ENCODE assay signal across 15 cellular contexts in the genomic region with DNA sequence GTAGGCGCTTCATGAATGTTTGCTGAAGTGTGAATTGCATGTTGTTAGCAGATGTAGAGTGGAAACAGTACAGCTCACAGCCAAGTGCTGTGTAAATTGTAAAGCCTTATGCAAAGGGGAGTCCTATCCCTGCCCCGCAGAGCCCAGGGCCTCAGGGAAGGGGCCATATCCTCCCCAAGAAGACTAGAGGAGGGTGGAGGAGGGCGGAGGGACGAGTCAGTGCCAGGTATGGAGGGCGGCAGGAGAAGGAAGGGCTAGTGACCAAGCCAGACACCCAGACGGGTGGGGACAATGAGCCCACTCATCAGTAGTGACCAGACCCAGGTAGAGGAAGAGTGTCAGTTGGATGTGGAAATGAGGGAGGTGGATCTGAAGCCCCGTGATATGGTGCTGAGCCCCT. TPM values are rescaled to one million over a fixed set of nuclear protein-coding genes. Genes with fewer than 3 reads are reported as not detected.
DNase-seq lines count a peak whose midpoint lies in the region; TF ChIP-seq lines count a peak whose summit lies in the region.
"Had no signal": no experiment of that assay in that cellular context is flagged by ENCODE, and none has a peak within 500 bp of the region (broad histone marks: within the 10 kb centered on the region; RNA-seq: fewer than 3 reads in every experiment).

No MANE protein-coding gene starts in this region.

- no peaks in the 10 kb centered on the region for H3K27me3 Mint-ChIP-seq in dendritic cell treated with granulocyte-macrophage colony-stimulating factor and Interleukin-4, amounts not matched to agents 40 ng/mL and 50 ng/mL, for 4 days

- H3K36me3 ChIP-seq in KMS-11 (ENCODE audit: insufficient read depth) (no peaks in the 10 kb centered on the region), neuronal stem cell (replicated peaks in 1 of 2; ENCODE audit: control insufficient read depth in 2 of 2, insufficient read depth in 2 of 2, low read length in 2 of 2) (peaks cover 4 to 17% of the 10 kb centered on the region in 2 donors), A673 (ENCODE audit: insufficient read depth, low read length, poor library complexity, severe bottlenecking) (no peaks in the 10 kb centered on the region)
- H3K36me3 ChIP-seq: thoracic aorta had no signal

- H3K18ac ChIP-seq in neuronal stem cell (ENCODE audit: low read length): peak overlapping the region; percentile 36

- H3K27ac Mint-ChIP-seq in dendritic cell treated with granulocyte-macrophage colony-stimulating factor and Interleukin-4, amounts not matched to agents 40 ng/mL and 50 ng/mL, for 4 days: peak overlapping the region; percentile 72

- no peak overlapping the region for H3K4ac ChIP-seq in neuronal stem cell (ENCODE audit: low read length)

- H3K23ac ChIP-seq in neuronal stem cell (ENCODE audit: low read depth, low read length, poor library complexity): no peak overlapping the region

- H3K9me3 ChIP-seq in neuronal stem cell (replicated peaks in 1 of 2; ENCODE audit: control insufficient read depth in 2 of 2, insufficient read depth in 1 of 2, low read depth in 1 of 2, low read length in 2 of 2) (no peaks in the 10 kb centered on the region), A673 (ENCODE audit: low read depth, low read length, poor library complexity, severe bottlenecking) (no peaks in the 10 kb centered on the region)
- H3K9me3 ChIP-seq: thoracic aorta had no signal

- H2AFZ ChIP-seq in KMS-11 (ENCODE audit: low read depth) (peak overlapping the region; percentile 24; the same call in 1 of the 2 replicates), neuronal stem cell (ENCODE audit: low read length) (no peak overlapping the region)

- no CpG with 5 or more reads among the region's 7 CpGs for WGBS in neuronal stem cell (ENCODE audit: extremely low coverage in 2 of 2, insufficient read length in 2 of 2, insufficient replicate concordance in 1 of 2), 2 donors

- H3K27me3 ChIP-seq in KMS-11 (ENCODE audit: insufficient read depth, low read depth): no peaks in the 10 kb centered on the region
- H3K27me3 ChIP-seq in neuronal stem cell (ENCODE audit: control insufficient read depth in 3 of 3, insufficient read depth in 3 of 3, low read depth in 1 of 3, low read length in 3 of 3): no peaks in the 10 kb centered on the region
- H3K27me3 ChIP-seq in A673 (replicated peaks; ENCODE audit: insufficient read depth, low read depth, low read length, poor library complexity): no peaks in the 10 kb centered on the region

- H3K4me3 Mint-ChIP-seq in dendritic cell treated with granulocyte-macrophage colony-stimulating factor and Interleukin-4, amounts not matched to agents 40 ng/mL and 50 ng/mL, for 4 days: no peak overlapping the region

- POLR2A ChIA-PET in A673 (lab: Charles Lee; ENCODE audit: low non-redundant PET): interaction anchor here (0.6 kb wide), 1 partner anchor 65 kb away, joined by 3 read pairs; no protein-coding TSS in a partner anchor

- no peaks in the 10 kb centered on the region for H4K20me1 ChIP-seq in KMS-11 (ENCODE audit: insufficient read depth)

- H3K4me1 Mint-ChIP-seq in dendritic cell treated with granulocyte-macrophage colony-stimulating factor and Interleukin-4, amounts not matched to agents 40 ng/mL and 50 ng/mL, for 4 days (ENCODE audit: low read depth): peaks cover 70% of the 10 kb centered on the region

- DNase-seq in neuronal stem cell (ENCODE audit: low spot score): no peak
- no peak for DNase-seq in A673 (ENCODE audit: low spot score)
- DNase-seq in activated CD4-positive, alpha-beta T cell treated with anti-CD3 and anti-CD28 coated beads, Interleukin-2, amount 50 U/mL, for 4 hours: no peak
- DNase-seq in COLO668 (lab: John Stamatoyannopoulos, UW; ENCODE audit: unreplicated experiment): no peak
- no peak for DNase-seq in activated CD4-positive, alpha-beta T cell treated with anti-CD3 and anti-CD28 coated beads for 48 hours
- DNase-seq: activated naive CD4-positive, alpha-beta T cell; central memory CD4-positive, alpha-beta T cell; DND-41; hippocampal formation; NCI-H1417 treated with DMSO at 0.1 percent for 48 hours; nucleus accumbens had no signal

- intact Hi-C loops in dendritic cell treated with granulocyte-macrophage colony-stimulating factor and Interleukin-4, amounts not matched to agents 40 ng/mL and 50 ng/mL, for 4 days (cut with micrococcal nuclease): no loop called here
- intact Hi-C loops in A673 (cut with micrococcal nuclease; ENCODE audit: unreplicated experiment): no loop called here

- H3K9ac ChIP-seq in KMS-11: peak overlapping the region; percentile 51; the same call in 1 of the 2 replicates
- H3K9ac ChIP-seq in neuronal stem cell (ENCODE audit: low read depth, low read length, poor library complexity): no peak overlapping the region

- no peak overlapping the region for H2BK12ac ChIP-seq in neuronal stem cell (ENCODE audit: low read length)

- H4K91ac ChIP-seq in neuronal stem cell (ENCODE audit: low read depth, low read length, poor library complexity): no peak overlapping the region

- no peak overlapping the region for H4K8ac ChIP-seq in neuronal stem cell (ENCODE audit: low read depth, low read length)

- H3K27ac ChIP-seq in 22Rv1 (peak overlapping the region; percentile 70), KMS-11 (peak overlapping the region; percentile 85), neuronal stem cell (replicated peaks; ENCODE audit: low read length) (no peak overlapping the region), A673 (ENCODE audit: low read depth, low read length, poor library complexity, severe bottlenecking) (no peak overlapping the region)
- H3K27ac ChIP-seq: thoracic aorta had no signal

- H3K9me3 Mint-ChIP-seq in dendritic cell treated with granulocyte-macrophage colony-stimulating factor and Interleukin-4, amounts not matched to agents 40 ng/mL and 50 ng/mL, for 4 days: no peaks in the 10 kb centered on the region

- no peak overlapping the region for H2BK15ac ChIP-seq in neuronal stem cell (ENCODE audit: low read length)

- H2BK120ac ChIP-seq in neuronal stem cell (ENCODE audit: low read depth, low read length): no peak overlapping the region

- H3K4me2 ChIP-seq in KMS-11: peak overlapping the region; percentile 81
- H3K4me2 ChIP-seq in neuronal stem cell (ENCODE audit: insufficient read depth, low read length, poor library complexity, severe bottlenecking): no peak overlapping the region

- H3K36me3 Mint-ChIP-seq in dendritic cell treated with granulocyte-macrophage colony-stimulating factor and Interleukin-4, amounts not matched to agents 40 ng/mL and 50 ng/mL, for 4 days (ENCODE audit: low read depth): peaks cover 85% of the 10 kb centered on the region

- peaks cover 8% of the 10 kb centered on the region; the same call in 1 of the 2 replicates for H3K79me2 ChIP-seq in KMS-11 (ENCODE audit: insufficient read depth, low read depth)

- H3K14ac ChIP-seq in neuronal stem cell (ENCODE audit: low read length): no peak overlapping the region

- peak overlapping the region; percentile 95 for H2BK5ac ChIP-seq in neuronal stem cell (ENCODE audit: low read length)

- BruUV-seq in A673 (replicated peaks; lab: Mats Ljungman, UMichigan): no TSS peak

- H3K4me1 ChIP-seq in KMS-11 (ENCODE audit: low read depth, poor library complexity, severe bottlenecking) (peaks cover 38% of the 10 kb centered on the region), neuronal stem cell (ENCODE audit: control insufficient read depth in 2 of 2, insufficient read depth in 1 of 2, low read depth in 1 of 2, low read length in 2 of 2) (peaks cover 19 to 32% of the 10 kb centered on the region in 2 donors), A673 (ENCODE audit: insufficient read depth, low read length, poor library complexity, severe bottlenecking) (no peaks in the 10 kb centered on the region)

- CTCF ChIA-PET in A673 (lab: Charles Lee): no interaction called here

- H3K4me3 ChIP-seq in KMS-11 (IDR thresholded peaks at IDR 0.05; ENCODE audit: insufficient read depth, low read depth, low read length) (no peak overlapping the region), neuronal stem cell (ENCODE audit: low read length in 2 of 2) (no peak overlapping the region), A673 (ENCODE audit: low read depth, low read length, poor library complexity, severe bottlenecking) (no peak overlapping the region)
- H3K4me3 ChIP-seq: thoracic aorta had no signal

- peak overlapping the region; percentile 14 for H2AK5ac ChIP-seq in neuronal stem cell (ENCODE audit: low read depth, low read length)

- TF ChIP-seq CTCF in 22Rv1 (IDR thresholded peaks at IDR 0.05): no peak
- no peak for TF ChIP-seq CTCF in KMS-11 (conservative IDR thresholded peaks at IDR 0.05; ENCODE audit: low read depth, low read length)
- TF ChIP-seq CTCF in A673 (conservative IDR thresholded peaks at IDR 0.05; ENCODE audit: low read depth, low read length): no peak

- H3K79me1 ChIP-seq in neuronal stem cell (ENCODE audit: low read depth, low read length): peaks cover 28% of the 10 kb centered on the region

RNA-seq across cellular contexts. Expression of gene ZNF710, which starts 45.2 kb away (rescaled TPM):
- 47.8 TPM for polyA plus RNA-seq in neuronal stem cell (2013, experiment 1 of 2)
- polyA plus RNA-seq in neuronal stem cell (2013, experiment 2 of 2): 50.8 TPM
- total RNA-seq in A673 (2021): 25.2 and 27.3 TPM in 2 replicates

RNA-seq across cellular contexts. Expression of gene IDH2, which starts 56.0 kb away (rescaled TPM):
- polyA plus RNA-seq in neuronal stem cell (2013, experiment 1 of 2): 111 TPM
- 110 TPM for polyA plus RNA-seq in neuronal stem cell (2013, experiment 2 of 2)
- total RNA-seq in A673 (2021): 99.0 and 120 TPM in 2 replicates

Comparison
In these comparisons a context has a peak if more than half of its experiments do, and no peak if none do; other contexts are left out.
1. H3K27ac ChIP-seq: peak in 22Rv1 (single experiment) and KMS-11 (single experiment); none in neuronal stem cell (single experiment) and A673 (single experiment).